Comparison of ENCODE assay signal across 27 cellular contexts in the genomic region with DNA sequence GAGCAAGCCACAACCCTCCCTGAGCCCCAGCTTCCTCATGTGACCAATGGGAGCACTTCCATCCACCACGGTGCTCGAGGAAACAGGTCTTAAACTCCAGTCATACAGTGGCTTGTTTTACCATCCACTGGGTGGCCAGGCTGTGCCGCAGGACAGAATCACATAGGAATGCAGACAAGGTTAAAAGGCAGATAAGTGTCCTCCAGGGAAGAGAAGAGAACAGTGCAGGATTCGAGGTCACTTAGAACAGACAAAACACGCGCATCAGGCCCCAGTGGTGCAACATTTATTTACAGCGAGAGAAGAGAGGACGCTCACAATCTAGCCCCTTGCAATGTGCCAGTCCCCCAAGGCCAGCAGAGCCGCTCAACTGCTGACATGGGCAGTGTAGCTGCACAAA.
DNase-seq lines count a peak whose midpoint lies in the region; ATAC-seq, FAIRE-seq and TF ChIP-seq lines count a peak whose summit lies in the region.
"Had no signal": no experiment of that assay in that cellular context is flagged by ENCODE, and none has a peak within 500 bp of the region (broad histone marks: within the 10 kb centered on the region; RNA-seq: fewer than 3 reads in every experiment).

No MANE protein-coding gene starts in this region.

- WGBS in A549 (ENCODE audit: missing lambda C conversion rate): 40% methylated on average over 9 of the region's 9 CpGs

- H3K9me3 ChIP-seq in A549 (no peaks in the 10 kb centered on the region), Caco-2 (peaks cover 3% of the 10 kb centered on the region; the same call in 1 of the 2 replicates), left ventricle myocardium inferior (replicated peaks) (no peaks in the 10 kb centered on the region), osteoblast (ENCODE audit: low read depth, low read length) (no peaks in the 10 kb centered on the region)
- H3K9me3 ChIP-seq: HAP-1 had no signal

- H3K27ac ChIP-seq in A549: no peak overlapping the region
- H3K27ac ChIP-seq in left ventricle myocardium inferior (replicated peaks): peak overlapping the region; percentile 33
- H3K27ac ChIP-seq in osteoblast (ENCODE audit: low read depth, low read length): no peak overlapping the region
- H3K27ac ChIP-seq: C4-2B, GM23248, KMS-11, PC-9 had no signal

- no peaks in the 10 kb centered on the region for H3K79me2 ChIP-seq in osteoblast (ENCODE audit: insufficient read depth, low read length)

- H4K20me1 ChIP-seq in osteoblast (ENCODE audit: insufficient read depth, low read length): no peaks in the 10 kb centered on the region

- peak; percentile 20 to 44; a peak in 3 of 6 replicates for ATAC-seq in A549
- ATAC-seq in HG02588 (IDR thresholded peaks at IDR 0.05; ENCODE audit: unreplicated experiment): no peak

- no peaks in the 10 kb centered on the region for H3K36me3 Mint-ChIP-seq in Caco-2 (ENCODE audit: insufficient read depth, unreplicated experiment)

- H3K4me3 ChIP-seq in A549: no peak overlapping the region
- no peak overlapping the region for H3K4me3 ChIP-seq in Caco-2 (ENCODE audit: low read depth, low read length)
- H3K4me3 ChIP-seq in left ventricle myocardium inferior: no peak overlapping the region
- no peak overlapping the region for H3K4me3 ChIP-seq in osteoblast (ENCODE audit: insufficient read depth, low read length)
- H3K4me3 ChIP-seq in H7 (ENCODE audit: insufficient read depth, low read depth, low read length): no peak overlapping the region
- H3K4me3 ChIP-seq: GM23248, HAP-1, PC-9 had no signal

- intact Hi-C loops in Caco-2 (cut with micrococcal nuclease; ENCODE audit: unreplicated experiment): no loop called here
- intact Hi-C loops in left ventricle myocardium inferior (cut with micrococcal nuclease): no loop called here

- peaks cover 27% of the 10 kb centered on the region for H3K4me1 Mint-ChIP-seq in Caco-2 (ENCODE audit: low read depth, unreplicated experiment)

- no peaks in the 10 kb centered on the region for H3K27me3 Mint-ChIP-seq in Caco-2 (ENCODE audit: insufficient read depth, unreplicated experiment)

- BruUV-seq in Caco-2 (replicated peaks; lab: Mats Ljungman, UMichigan): no TSS peak

- no peak for TF ChIP-seq EP300 in A549 (IDR thresholded peaks at IDR 0.05)

- POLR2A ChIA-PET in A549 (lab: Yijun Ruan, JAX) (interaction anchor here (0.6 kb wide), 1 partner anchor 23 kb away, joined by 4 read pairs; no protein-coding TSS in a partner anchor), Caco-2 (lab: Charles Lee) (no interaction called here)

- no peak overlapping the region for H3K4me3 Mint-ChIP-seq in Caco-2 (ENCODE audit: unreplicated experiment)
- H3K4me3 Mint-ChIP-seq: B cell; CD8-positive, alpha-beta memory T cell; HFFc6; IgD-negative memory B cell had no signal

- TF ChIP-seq CTCF in A549 (IDR thresholded peaks at IDR 0.05) (no peak), Caco-2 (IDR thresholded peaks at IDR 0.05; ENCODE audit: insufficient read depth in 1 of 2, low read depth in 1 of 2, low read length in 1 of 2, severe bottlenecking in 1 of 2, unreplicated experiment in 1 of 2) (no peak), left ventricle myocardium inferior (IDR thresholded peaks at IDR 0.05; ENCODE audit: borderline replicate concordance) (peak; percentile 39), osteoblast (IDR thresholded peaks at IDR 0.05; ENCODE audit: extremely low read depth, low read depth, low read length) (no peak)

- DNase-seq in A549 (ENCODE audit: low read depth in 1 of 2, low spot score in 1 of 2) (no peak), Caco-2 (no peak), left ventricle myocardium inferior (no peak), osteoblast (ENCODE audit: insufficient read length, low spot score, missing footprints) (peak; percentile 41), DMS114 treated with DMSO at 0.1 percent for 48 hours (lab: John Stamatoyannopoulos, UW; ENCODE audit: unreplicated experiment) (no peak), H7 (no peak)
- DNase-seq: Calu3; CD8-positive, alpha-beta memory T cell; DMS153; DND-41; GM23248; HFFc6; MM.1S; NCI-H2029; NCI-H446 treated with DMSO at 0.1 percent for 48 hours; NCI-H526; NCI-H82; NK-92 treated with Interleukin-12 subunit alpha and Interleukin-12 subunit beta, amount 100 ng/mL, for 24 hours; PC-9; RPMI8226; SHP77 treated with DMSO at 0.1 percent for 48 hours had no signal

- CTCF ChIA-PET in A549 (lab: Yijun Ruan, JAX) (interaction anchor here (2.2 to 2.6 kb wide), 2 partner anchors 13 to 31 kb away, joined by 5 to 8 read pairs; no protein-coding TSS in a partner anchor), Caco-2 (lab: Charles Lee) (no interaction called here)

- no peak for FAIRE-seq in A549 (lab: Jason Lieb, UNC)

- peak overlapping the region; percentile 27 for H3K27ac Mint-ChIP-seq in Caco-2 (ENCODE audit: unreplicated experiment)
- H3K27ac Mint-ChIP-seq: B cell; CD8-positive, alpha-beta memory T cell; HFFc6; IgD-negative memory B cell had no signal

- no peak overlapping the region for H2AFZ ChIP-seq in osteoblast (ENCODE audit: low read length)
- H2AFZ ChIP-seq: GM23248, PC-9 had no signal

- H3K4me1 ChIP-seq in A549 (peaks cover 4% of the 10 kb centered on the region; the same call in 1 of the 3 replicates), Caco-2 (peaks cover 27% of the 10 kb centered on the region), left ventricle myocardium inferior (no peaks in the 10 kb centered on the region), osteoblast (ENCODE audit: insufficient read depth, low read length) (no peaks in the 10 kb centered on the region)
- H3K4me1 ChIP-seq: HAP-1 had no signal

- H3K4me2 ChIP-seq in A549: no peak overlapping the region
- no peak overlapping the region for H3K4me2 ChIP-seq in osteoblast (ENCODE audit: insufficient read depth, low read length)
- H3K4me2 ChIP-seq: KMS-11, PC-9 had no signal

- H3K27me3 ChIP-seq in Caco-2 (replicated peaks; ENCODE audit: control insufficient read depth, insufficient read depth, low read length) (no peaks in the 10 kb centered on the region), left ventricle myocardium inferior (ENCODE audit: low read depth) (peaks cover 8% of the 10 kb centered on the region), osteoblast (ENCODE audit: insufficient read depth, low read length) (peaks cover 35% of the 10 kb centered on the region), H7 (ENCODE audit: control insufficient read depth, insufficient read depth, low read length) (no peaks in the 10 kb centered on the region)

- no peaks in the 10 kb centered on the region for H3K9me3 Mint-ChIP-seq in Caco-2 (ENCODE audit: unreplicated experiment)
- H3K9me3 Mint-ChIP-seq: HFFc6 had no signal

- no peak for TF ChIP-seq RAD21 in A549 (conservative IDR thresholded peaks at IDR 0.05 in 1 of 2, IDR thresholded peaks at IDR 0.05 in 1 of 2)

- no peaks in the 10 kb centered on the region for H3K36me3 ChIP-seq in Caco-2 (ENCODE audit: control insufficient read depth, insufficient read depth, low read length)
- H3K36me3 ChIP-seq in left ventricle myocardium inferior: no peaks in the 10 kb centered on the region
- H3K36me3 ChIP-seq in osteoblast (ENCODE audit: insufficient read depth, low read length): no peaks in the 10 kb centered on the region
- H3K36me3 ChIP-seq in H7 (replicated peaks; ENCODE audit: control insufficient read depth, insufficient read depth, low read length): no peaks in the 10 kb centered on the region
- H3K36me3 ChIP-seq: HAP-1 had no signal

- TF ChIP-seq POLR2A in A549 (IDR thresholded peaks at IDR 0.05; ENCODE audit: low read length): no peak

TF ChIP-seq in A549, 52 proteins besides CTCF, POLR2A, EP300 and RAD21 (continues in another document):
- TF ChIP-seq CEBPB (IDR thresholded peaks at IDR 0.05): no peak
- no peak for TF ChIP-seq ZC3H11A (IDR thresholded peaks at IDR 0.05)
- TF ChIP-seq KDM5A (IDR thresholded peaks at IDR 0.05): no peak
- TF ChIP-seq, protein P1, sequence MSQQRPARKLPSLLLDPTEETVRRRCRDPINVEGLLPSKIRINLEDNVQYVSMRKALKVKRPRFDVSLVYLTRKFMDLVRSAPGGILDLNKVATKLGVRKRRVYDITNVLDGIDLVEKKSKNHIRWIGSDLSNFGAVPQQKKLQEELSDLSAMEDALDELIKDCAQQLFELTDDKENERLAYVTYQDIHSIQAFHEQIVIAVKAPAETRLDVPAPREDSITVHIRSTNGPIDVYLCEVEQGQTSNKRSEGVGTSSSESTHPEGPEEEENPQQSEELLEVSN (IDR thresholded peaks at IDR 0.05; ENCODE audit: borderline replicate concordance, low read depth): no peak
- TF ChIP-seq ZNF302 (CRISPR knock-in tag; IDR thresholded peaks at IDR 0.05): no peak
- no peak for TF ChIP-seq CHD4 (IDR thresholded peaks at IDR 0.05; ENCODE audit: borderline replicate concordance)
- TF ChIP-seq GATA3 (IDR thresholded peaks at IDR 0.05; ENCODE audit: borderline replicate concordance): no peak
- no peak for TF ChIP-seq FOSL2 (IDR thresholded peaks at IDR 0.05)
- no peak for TF ChIP-seq FOSL2 (CRISPR knock-in tag; IDR thresholded peaks at IDR 0.05)
- TF ChIP-seq, protein P2, sequence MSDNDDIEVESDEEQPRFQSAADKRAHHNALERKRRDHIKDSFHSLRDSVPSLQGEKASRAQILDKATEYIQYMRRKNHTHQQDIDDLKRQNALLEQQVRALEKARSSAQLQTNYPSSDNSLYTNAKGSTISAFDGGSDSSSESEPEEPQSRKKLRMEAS (IDR thresholded peaks at IDR 0.05): no peak
- TF ChIP-seq NPAS2 (CRISPR knock-in tag; IDR thresholded peaks at IDR 0.05; ENCODE audit: borderline replicate concordance): no peak
- TF ChIP-seq, protein P3, sequence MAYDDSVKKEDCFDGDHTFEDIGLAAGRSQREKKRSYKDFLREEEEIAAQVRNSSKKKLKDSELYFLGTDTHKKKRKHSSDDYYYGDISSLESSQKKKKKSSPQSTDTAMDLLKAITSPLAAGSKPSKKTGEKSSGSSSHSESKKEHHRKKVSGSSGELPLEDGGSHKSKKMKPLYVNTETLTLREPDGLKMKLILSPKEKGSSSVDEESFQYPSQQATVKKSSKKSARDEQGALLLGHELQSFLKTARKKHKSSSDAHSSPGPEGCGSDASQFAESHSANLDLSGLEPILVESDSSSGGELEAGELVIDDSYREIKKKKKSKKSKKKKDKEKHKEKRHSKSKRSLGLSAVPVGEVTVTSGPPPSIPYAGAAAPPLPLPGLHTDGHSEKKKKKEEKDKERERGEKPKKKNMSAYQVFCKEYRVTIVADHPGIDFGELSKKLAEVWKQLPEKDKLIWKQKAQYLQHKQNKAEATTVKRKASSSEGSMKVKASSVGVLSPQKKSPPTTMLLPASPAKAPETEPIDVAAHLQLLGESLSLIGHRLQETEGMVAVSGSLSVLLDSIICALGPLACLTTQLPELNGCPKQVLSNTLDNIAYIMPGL (CRISPR knock-in tag; IDR thresholded peaks at IDR 0.05; ENCODE audit: borderline replicate concordance): no peak
